In genomic region chr11:68269414-68270081, GRCh38 we compare ENCODE assay signal across 9 cellular contexts. TPM values are rescaled to one million over a fixed set of nuclear protein-coding genes. Genes with fewer than 3 reads are reported as not detected.
DNase-seq lines count a peak whose midpoint lies in the region; ATAC-seq, FAIRE-seq and TF ChIP-seq lines count a peak whose summit lies in the region.
"Had no signal": no experiment of that assay in that cellular context is flagged by ENCODE, and none has a peak within 500 bp of the region (broad histone marks: within the 10 kb centered on the region; RNA-seq: fewer than 3 reads in every experiment).

No MANE protein-coding gene starts in this region.

- no peak overlapping the region for H3K14ac ChIP-seq in trophoblast cell (ENCODE audit: low read length)

- TF ChIP-seq CTCF in Calu3 (IDR thresholded peaks at IDR 0.05; ENCODE audit: unreplicated experiment): no peak
- no peak for TF ChIP-seq CTCF in PC-3 (conservative IDR thresholded peaks at IDR 0.05; ENCODE audit: low read depth, low read length)
- no peak for TF ChIP-seq CTCF in endothelial cell of umbilical vein (IDR thresholded peaks at IDR 0.05; ENCODE audit: extremely low read depth in 1 of 2, insufficient read depth in 1 of 2, low read depth in 1 of 2, low read length in 2 of 2)

- no peak overlapping the region for H2BK120ac ChIP-seq in trophoblast cell (ENCODE audit: insufficient read depth, low read length, poor library complexity)

- H3K36me3 ChIP-seq in PC-3 (ENCODE audit: low read depth, low read length): peaks cover 27% of the 10 kb centered on the region
- peaks cover 0 to 8% of the 10 kb centered on the region in 2 experiments for H3K36me3 ChIP-seq in endothelial cell of umbilical vein (ENCODE audit: control insufficient read depth in 2 of 2, extremely low read depth in 1 of 2, insufficient read depth in 2 of 2, low read length in 2 of 2)
- H3K36me3 ChIP-seq in trophoblast cell (ENCODE audit: control insufficient read depth in 1 of 2, insufficient read depth in 2 of 2, low read length in 2 of 2): peaks cover 25 to 32% of the 10 kb centered on the region in 2 experiments

- H3K9me3 ChIP-seq in PC-3 (ENCODE audit: low read length) (no peaks in the 10 kb centered on the region), endothelial cell of umbilical vein (replicated peaks; ENCODE audit: control insufficient read depth, insufficient read depth, low read length) (no peaks in the 10 kb centered on the region), trophoblast cell (ENCODE audit: insufficient read depth, low read depth, low read length) (no peaks in the 10 kb centered on the region)

- POLR2A ChIA-PET in PC-3 (lab: Charles Lee; ENCODE audit: unreplicated experiment): no interaction called here
- POLR2A ChIA-PET in endothelial cell of umbilical vein (lab: Charles Lee): no interaction called here

- no peak for DNase-seq in Calu3
- DNase-seq in PC-3: peak; percentile 43
- DNase-seq in endothelial cell of umbilical vein (ENCODE audit: low read depth, low spot score): no peak
- peak; percentile 75 to 87 for DNase-seq in trophoblast cell
- DNase-seq in KG1 (lab: John Stamatoyannopoulos, UW): no peak
- DNase-seq: activated naive CD8-positive, alpha-beta T cell treated with anti-CD3 and anti-CD28 coated beads, Interleukin-2, amount 10 ng/mL, durations not matched to agents 7 days and 5 days had no signal

- H3K4ac ChIP-seq in trophoblast cell (ENCODE audit: low read depth, low read length): no peak overlapping the region

- H4K20me1 ChIP-seq in PC-3 (ENCODE audit: low read length): no peaks in the 10 kb centered on the region
- H4K20me1 ChIP-seq in endothelial cell of umbilical vein (replicated peaks; ENCODE audit: control insufficient read depth, extremely low read depth, insufficient read depth, low read length): no peaks in the 10 kb centered on the region

- H3K4me2 ChIP-seq in PC-3 (ENCODE audit: low read length): peak overlapping the region; percentile 99
- no peak overlapping the region for H3K4me2 ChIP-seq in endothelial cell of umbilical vein (ENCODE audit: insufficient read depth, low read length)
- H3K4me2 ChIP-seq in trophoblast cell (ENCODE audit: low read length): no peak overlapping the region

- ATAC-seq in PC-3 (no peak), HG02623 (IDR thresholded peaks at IDR 0.05; ENCODE audit: unreplicated experiment) (no peak), GM18873 (IDR thresholded peaks at IDR 0.05; ENCODE audit: low FRiP score, unreplicated experiment) (no peak), HG03097 (IDR thresholded peaks at IDR 0.05; ENCODE audit: low FRiP score, unreplicated experiment) (no peak)

- peaks cover 34% of the 10 kb centered on the region for H3K4me1 Mint-ChIP-seq in Calu3 (ENCODE audit: low read depth, unreplicated experiment)

- no peak overlapping the region for H4K91ac ChIP-seq in trophoblast cell (ENCODE audit: low read depth, low read length)

- FAIRE-seq in endothelial cell of umbilical vein (lab: Jason Lieb, UNC): no peak

- H3K4me1 ChIP-seq in PC-3 (ENCODE audit: insufficient read depth, low read length): peaks cover 22% of the 10 kb centered on the region
- H3K4me1 ChIP-seq in endothelial cell of umbilical vein (ENCODE audit: control insufficient read depth, extremely low read depth, insufficient read depth, low read length): peaks cover 7% of the 10 kb centered on the region
- H3K4me1 ChIP-seq in trophoblast cell (ENCODE audit: control insufficient read depth in 1 of 2, insufficient read depth in 2 of 2, low read length in 2 of 2): peaks cover 0 to 4% of the 10 kb centered on the region in 2 experiments

- no peaks in the 10 kb centered on the region for H3K9me1 ChIP-seq in endothelial cell of umbilical vein (replicated peaks; ENCODE audit: control insufficient read depth, extremely low read depth, insufficient read depth, low read length)

- H3K9me2 ChIP-seq in PC-3 (replicated peaks; ENCODE audit: low read length): no peaks in the 10 kb centered on the region

- H4K8ac ChIP-seq in trophoblast cell (ENCODE audit: low read depth, low read length): no peak overlapping the region

- TF ChIP-seq POLR2A in endothelial cell of umbilical vein (IDR thresholded peaks at IDR 0.05; ENCODE audit: low read depth, low read length): no peak

- no peak overlapping the region for H2BK5ac ChIP-seq in trophoblast cell (ENCODE audit: low read depth, low read length, poor library complexity)

- H3K27me3 ChIP-seq in PC-3 (ENCODE audit: low read length) (no peaks in the 10 kb centered on the region), endothelial cell of umbilical vein (ENCODE audit: control insufficient read depth in 2 of 2, insufficient read depth in 2 of 2, low read length in 2 of 2) (no peaks in the 10 kb centered on the region), trophoblast cell (ENCODE audit: insufficient read depth, low read length) (no peaks in the 10 kb centered on the region)

- no peak overlapping the region for H3K9ac ChIP-seq in PC-3 (ENCODE audit: low read length)
- H3K9ac ChIP-seq in endothelial cell of umbilical vein (replicated peaks; ENCODE audit: extremely low read depth, insufficient read depth, low read length): no peak overlapping the region
- no peak overlapping the region for H3K9ac ChIP-seq in trophoblast cell (ENCODE audit: low read length)

- no peak overlapping the region for H3K27ac ChIP-seq in PC-3 (ENCODE audit: low read length)
- H3K27ac ChIP-seq in endothelial cell of umbilical vein (ENCODE audit: insufficient read depth, low read depth, low read length): no peak overlapping the region
- no peak overlapping the region for H3K27ac ChIP-seq in trophoblast cell (ENCODE audit: low read depth, low read length)

- no CpG with 5 or more reads among the region's 10 CpGs for WGBS in trophoblast cell (ENCODE audit: extremely low coverage, insufficient coverage, insufficient read length)

- CTCF ChIA-PET in Calu3 (lab: Charles Lee): interaction anchor here (1.3 to 1.6 kb wide), 2 partner anchors 12 to 29 kb away, joined by 4 to 17 read pairs; no protein-coding TSS in a partner anchor
- CTCF ChIA-PET in PC-3 (lab: Charles Lee): no interaction called here
- CTCF ChIA-PET in endothelial cell of umbilical vein (lab: Charles Lee): interaction anchor here (1.0 to 3.7 kb wide), 3 partner anchors 12 to 31 kb away, joined by 3 to 51 read pairs (median 33); no protein-coding TSS in a partner anchor

- peaks cover 11% of the 10 kb centered on the region for H3K79me1 ChIP-seq in trophoblast cell (ENCODE audit: low read length)

- H3K27ac Mint-ChIP-seq in Calu3 (ENCODE audit: unreplicated experiment): peak overlapping the region; percentile 37

- dilution Hi-C loops in endothelial cell of umbilical vein (cut with MboI; ENCODE audit: extremely low pct_ligation_motif_present, low sequenced_read_pairs): no loop called here

- no peaks in the 10 kb centered on the region for H3K9me3 Mint-ChIP-seq in Calu3 (ENCODE audit: low read depth, unreplicated experiment)
- H3K9me3 Mint-ChIP-seq: activated naive CD8-positive, alpha-beta T cell treated with anti-CD3 and anti-CD28 coated beads, Interleukin-2, amount 10 ng/mL, durations not matched to agents 7 days and 5 days had no signal

- H3K27me3 Mint-ChIP-seq in Calu3 (ENCODE audit: unreplicated experiment): no peaks in the 10 kb centered on the region
- H3K27me3 Mint-ChIP-seq: activated naive CD8-positive, alpha-beta T cell treated with anti-CD3 and anti-CD28 coated beads, Interleukin-2, amount 10 ng/mL, durations not matched to agents 7 days and 5 days had no signal

- no peak overlapping the region for H3K18ac ChIP-seq in trophoblast cell (ENCODE audit: low read length)

- peak overlapping the region; percentile 5 for H3K4me3 Mint-ChIP-seq in Calu3 (ENCODE audit: low read depth, unreplicated experiment)
- H3K4me3 Mint-ChIP-seq: activated naive CD8-positive, alpha-beta T cell treated with anti-CD3 and anti-CD28 coated beads, Interleukin-2, amount 10 ng/mL, durations not matched to agents 7 days and 5 days had no signal

- H3K4me3 ChIP-seq in PC-3 (ENCODE audit: low read length): no peak overlapping the region
- no peak overlapping the region for H3K4me3 ChIP-seq in endothelial cell of umbilical vein (replicated peaks in 1 of 3; ENCODE audit: insufficient read depth in 1 of 3, low read depth in 1 of 3, low read length in 3 of 3)
- H3K4me3 ChIP-seq in trophoblast cell (ENCODE audit: low read depth, low read length): no peak overlapping the region

- H2BK12ac ChIP-seq in trophoblast cell (ENCODE audit: low read length): no peak overlapping the region

- H2AFZ ChIP-seq in PC-3 (ENCODE audit: low read length) (no peak overlapping the region), endothelial cell of umbilical vein (ENCODE audit: low read depth, low read length) (no peak overlapping the region), trophoblast cell (ENCODE audit: insufficient read depth, low read length, poor library complexity) (no peak overlapping the region)

- H3K79me2 ChIP-seq in PC-3 (ENCODE audit: low read length) (peaks cover 36% of the 10 kb centered on the region), endothelial cell of umbilical vein (ENCODE audit: control insufficient read depth, insufficient read depth, low read length) (peaks cover 4% of the 10 kb centered on the region), trophoblast cell (ENCODE audit: control insufficient read depth, insufficient read depth, low read length, poor library complexity) (peaks cover 8% of the 10 kb centered on the region)

- intact Hi-C loops in Calu3 (cut with micrococcal nuclease; ENCODE audit: unreplicated experiment): loop anchor here (2.0 kb wide), 1 partner anchor 27 kb away; no protein-coding TSS in a partner anchor
- intact Hi-C loops in PC-3 (cut with micrococcal nuclease): loop anchor here (5.0 kb wide), 1 partner anchor 113 kb away; no protein-coding TSS in a partner anchor
- intact Hi-C loops in endothelial cell of umbilical vein (cut with micrococcal nuclease): loop anchor here (2.0 kb wide), 1 partner anchor 61 kb away; no protein-coding TSS in a partner anchor

- peak overlapping the region; percentile 41 for H3K23ac ChIP-seq in trophoblast cell (ENCODE audit: low read length)

- no peak overlapping the region for H2AK5ac ChIP-seq in trophoblast cell (ENCODE audit: low read length)

- peaks cover 33% of the 10 kb centered on the region for H3K36me3 Mint-ChIP-seq in Calu3 (ENCODE audit: insufficient read depth, unreplicated experiment)

- H3F3A ChIP-seq in PC-3 (ENCODE audit: low read length, unreplicated experiment): no peaks in the 10 kb centered on the region

- BruUV-seq in Calu3 (replicated peaks; lab: Mats Ljungman, UMichigan): no TSS peak
- no TSS peak for BruUV-seq in PC-3 (replicated peaks; lab: Mats Ljungman, UMichigan)
- BruUV-seq in endothelial cell of umbilical vein (replicated peaks; lab: Mats Ljungman, UMichigan): no TSS peak

- no peak overlapping the region for H4K12ac ChIP-seq in trophoblast cell (ENCODE audit: low read depth, low read length)

RNA-seq across cellular contexts. Expression of gene C11orf24, which starts 2.2 kb away (rescaled TPM):
- total RNA-seq in Calu3 (2022): 46.3 and 52.3 TPM in 2 replicates
- total RNA-seq in PC-3 (2014; rRNA removed): 74.9 and 75.9 TPM in 2 replicates
- total RNA-seq in endothelial cell of umbilical vein: 26.4 and 28.4 TPM in 2 replicates
- polyA plus RNA-seq in endothelial cell of umbilical vein: 34.1 and 40.4 TPM in 2 replicates
- polyA plus RNA-seq in endothelial cell of umbilical vein (2011; cell fraction: cytosol; rRNA removed): 17.9 and 21.8 TPM in 2 replicates
- 10.6 and 11.3 TPM in 2 replicates for polyA plus RNA-seq in endothelial cell of umbilical vein (2011; cell fraction: nucleus; rRNA removed)
- polyA plus RNA-seq in endothelial cell of umbilical vein (2012): 27.8 and 36.3 TPM in 2 replicates
- polyA minus RNA-seq in endothelial cell of umbilical vein: 14.6 and 17.9 TPM in 2 replicates
- 38.0 TPM for polyA minus RNA-seq in endothelial cell of umbilical vein (2011; cell fraction: cytosol; rRNA and poly(A)+ RNA removed)
- 5.2 and 6.5 TPM in 2 replicates for polyA minus RNA-seq in endothelial cell of umbilical vein (2011; cell fraction: nucleus; rRNA and poly(A)+ RNA removed)
- 50.4 and 51.7 TPM in 2 replicates for polyA plus RNA-seq in trophoblast cell (2013)

RNA-seq across cellular contexts. Expression of gene LRP5, which starts 42.8 kb away (rescaled TPM):
- total RNA-seq in Calu3 (2022) (64.8 and 82.0 TPM in 2 replicates), PC-3 (2014; rRNA removed) (64.3 and 83.5 TPM in 2 replicates), endothelial cell of umbilical vein (44.3 and 51.8 TPM in 2 replicates)
- polyA plus RNA-seq in endothelial cell of umbilical vein: 35.1 and 40.0 TPM in 2 replicates
- 18.3 and 23.0 TPM in 2 replicates for polyA plus RNA-seq in endothelial cell of umbilical vein (2011; cell fraction: cytosol; rRNA removed)
- 31.9 and 36.6 TPM in 2 replicates for polyA plus RNA-seq in endothelial cell of umbilical vein (2011; cell fraction: nucleus; rRNA removed)
- polyA plus RNA-seq in endothelial cell of umbilical vein (2012): 34.5 and 37.8 TPM in 2 replicates
- 47.7 and 66.2 TPM in 2 replicates for polyA minus RNA-seq in endothelial cell of umbilical vein
- polyA minus RNA-seq in endothelial cell of umbilical vein (2011; cell fraction: cytosol; rRNA and poly(A)+ RNA removed): 27.9 TPM
- polyA minus RNA-seq in endothelial cell of umbilical vein (2011; cell fraction: nucleus; rRNA and poly(A)+ RNA removed): 26.7 and 48.6 TPM in 2 replicates
- polyA plus RNA-seq in trophoblast cell (2013): 16.1 and 17.7 TPM in 2 replicates

RNA-seq across cellular contexts. Expression of gene KMT5B, which starts 56.5 kb away (rescaled TPM):
- total RNA-seq in Calu3 (2022): 31.3 and 39.2 TPM in 2 replicates
- total RNA-seq in PC-3 (2014; rRNA removed): 17.5 and 19.0 TPM in 2 replicates
- total RNA-seq in endothelial cell of umbilical vein: 35.6 and 36.3 TPM in 2 replicates
- 7.1 and 10.1 TPM in 2 replicates for polyA plus RNA-seq in endothelial cell of umbilical vein
- polyA plus RNA-seq in endothelial cell of umbilical vein (2011; cell fraction: cytosol; rRNA removed): 9.8 and 11.0 TPM in 2 replicates
- 36.6 and 46.4 TPM in 2 replicates for polyA plus RNA-seq in endothelial cell of umbilical vein (2011; cell fraction: nucleus; rRNA removed)
- polyA plus RNA-seq in endothelial cell of umbilical vein (2012): 25.8 and 28.7 TPM in 2 replicates
- polyA minus RNA-seq in endothelial cell of umbilical vein: 16.7 and 23.3 TPM in 2 replicates
- polyA minus RNA-seq in endothelial cell of umbilical vein (2011; cell fraction: cytosol; rRNA and poly(A)+ RNA removed): 15.4 TPM
- 41.8 and 68.3 TPM in 2 replicates for polyA minus RNA-seq in endothelial cell of umbilical vein (2011; cell fraction: nucleus; rRNA and poly(A)+ RNA removed)
- polyA plus RNA-seq in trophoblast cell (2013): 33.8 and 36.8 TPM in 2 replicates

Comparison
In these comparisons a context has a peak if more than half of its experiments do, and no peak if none do; other contexts are left out.
1. DNase-seq: peak in PC-3 (single experiment) and trophoblast cell (2 of 2); none in Calu3 (single experiment), endothelial cell of umbilical vein (single experiment) and KG1 (single experiment).